24 cellular contexts compared by ENCODE assay signal in the genomic region with DNA sequence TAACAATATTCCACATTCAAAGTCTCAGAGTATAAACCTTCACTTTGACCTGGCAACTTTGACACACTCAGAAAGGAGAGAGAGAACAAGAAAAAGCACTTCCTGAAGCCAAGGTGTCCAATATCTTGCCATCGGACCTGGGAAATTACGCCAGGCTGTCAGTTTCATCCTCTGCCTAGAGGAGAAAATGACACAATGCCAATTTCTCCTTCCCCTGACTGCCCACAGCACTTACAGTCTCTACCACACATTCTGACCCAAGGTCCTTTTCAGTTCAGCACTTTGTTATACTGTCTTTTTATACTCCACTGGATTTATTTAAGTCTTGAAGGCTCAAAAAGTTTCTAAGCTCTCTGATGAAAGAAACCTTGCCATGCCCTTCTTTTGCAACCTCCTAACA.
DNase-seq lines count a peak whose midpoint lies in the region; ATAC-seq, FAIRE-seq and TF ChIP-seq lines count a peak whose summit lies in the region.
"Had no signal": no experiment of that assay in that cellular context is flagged by ENCODE, and none has a peak within 500 bp of the region (broad histone marks: within the 10 kb centered on the region; RNA-seq: fewer than 3 reads in every experiment).

No MANE protein-coding gene starts in this region.

- no peaks in the 10 kb centered on the region for H3K9me3 Mint-ChIP-seq in CD4-positive, alpha-beta T cell
- H3K9me3 Mint-ChIP-seq in CD8-positive, alpha-beta memory T cell: no peaks in the 10 kb centered on the region
- no peaks in the 10 kb centered on the region for H3K9me3 Mint-ChIP-seq in activated naive CD8-positive, alpha-beta T cell (ENCODE audit: low read depth)
- H3K9me3 Mint-ChIP-seq in naive thymus-derived CD4-positive, alpha-beta T cell: no peaks in the 10 kb centered on the region
- H3K9me3 Mint-ChIP-seq: activated T-cell treated with anti-CD3 and anti-CD28 coated beads, Interleukin-2, amount 50 U/mL, for 4 hours; IgD-negative memory B cell had no signal

- FAIRE-seq in GM19239 (lab: Jason Lieb, UNC): no peak
- FAIRE-seq: endometrium had no signal

- H4K20me1 ChIP-seq in PC-9 (ENCODE audit: insufficient read depth): no peaks in the 10 kb centered on the region

- H2AFZ ChIP-seq in PC-9: no peak overlapping the region

- no peak overlapping the region for H3K4me3 Mint-ChIP-seq in CD4-positive, alpha-beta T cell
- peak overlapping the region; percentile 24 to 88 (median 81) for H3K4me3 Mint-ChIP-seq in CD8-positive, alpha-beta memory T cell
- H3K4me3 Mint-ChIP-seq in activated naive CD8-positive, alpha-beta T cell: peak overlapping the region; percentile 75
- peak overlapping the region in 2 of 10 donors; percentile 0 to 34 for H3K4me3 Mint-ChIP-seq in naive thymus-derived CD4-positive, alpha-beta T cell
- H3K4me3 Mint-ChIP-seq: IgD-negative memory B cell had no signal

- no peaks in the 10 kb centered on the region for H3K36me3 ChIP-seq in CD8-positive, alpha-beta memory T cell (ENCODE audit: insufficient read depth, low read length)
- H3K36me3 ChIP-seq in naive thymus-derived CD4-positive, alpha-beta T cell (ENCODE audit: control insufficient read depth in 2 of 3, insufficient read depth in 3 of 3, low read length in 3 of 3): no peaks in the 10 kb centered on the region
- no peaks in the 10 kb centered on the region; the same call in 1 of the 2 replicates for H3K36me3 ChIP-seq in PC-9 (ENCODE audit: low read depth)
- H3K36me3 ChIP-seq: brain microvascular endothelial cell, colonic mucosa had no signal

- no peak overlapping the region for H3K4me2 ChIP-seq in PC-9
- H3K4me2 ChIP-seq: SK-N-SH, smooth muscle cell had no signal

- DNase-seq in CD4-positive, alpha-beta T cell: no peak
- no peak for DNase-seq in CD8-positive, alpha-beta memory T cell
- no peak for DNase-seq in naive thymus-derived CD4-positive, alpha-beta T cell
- DNase-seq in hypothalamus (lab: John Stamatoyannopoulos, UW) (no peak), GM19239 (ENCODE audit: insufficient read length, low spot score) (no peak), PC-9 (no peak)
- DNase-seq: activated T-cell treated with anti-CD3 and anti-CD28 coated beads, Interleukin-2, amount 50 U/mL, for 4 hours; brain microvascular endothelial cell; Calu3; colonic mucosa; EL; heart left ventricle; left lung; NCI-H1436 treated with DMSO at 0.1 percent for 48 hours; NCI-H2171 treated with DMSO at 0.1 percent for 48 hours; NCI-H526 treated with DMSO at 0.1 percent for 48 hours; SK-N-SH; stimulated activated CD4-positive, alpha-beta T cell treated with anti-CD3 and anti-CD28 coated beads, Interleukin-2, amount 100 ng/mL, for 48 hours had no signal

- H3K79me2 ChIP-seq in PC-9 (ENCODE audit: low read depth): no peaks in the 10 kb centered on the region

- no peak overlapping the region for H3K4me3 ChIP-seq in CD8-positive, alpha-beta memory T cell (ENCODE audit: low read length)
- no peak overlapping the region for H3K4me3 ChIP-seq in naive thymus-derived CD4-positive, alpha-beta T cell (ENCODE audit: low read length)
- no peak overlapping the region for H3K4me3 ChIP-seq in PC-9
- H3K4me3 ChIP-seq: colonic mucosa, heart left ventricle, left lung, smooth muscle cell had no signal

- no peaks in the 10 kb centered on the region; the same call in 1 of the 2 replicates for H3K9me2 ChIP-seq in PC-9 (ENCODE audit: insufficient read depth)
- H3K9me2 ChIP-seq: SK-N-SH had no signal

- H3K4me1 Mint-ChIP-seq in CD4-positive, alpha-beta T cell (ENCODE audit: low read depth): peaks cover 73% of the 10 kb centered on the region
- peaks cover 78 to 90% (median 81%) of the 10 kb centered on the region in 3 donors for H3K4me1 Mint-ChIP-seq in CD8-positive, alpha-beta memory T cell
- peaks cover 81% of the 10 kb centered on the region for H3K4me1 Mint-ChIP-seq in activated naive CD8-positive, alpha-beta T cell (ENCODE audit: low read depth)
- peaks cover 11 to 80% (median 50%) of the 10 kb centered on the region in 7 donors for H3K4me1 Mint-ChIP-seq in naive thymus-derived CD4-positive, alpha-beta T cell

- no peaks in the 10 kb centered on the region for H3K27me3 Mint-ChIP-seq in CD4-positive, alpha-beta T cell
- H3K27me3 Mint-ChIP-seq in CD8-positive, alpha-beta memory T cell: no peaks in the 10 kb centered on the region
- H3K27me3 Mint-ChIP-seq in activated naive CD8-positive, alpha-beta T cell: no peaks in the 10 kb centered on the region
- H3K27me3 Mint-ChIP-seq in naive thymus-derived CD4-positive, alpha-beta T cell: no peaks in the 10 kb centered on the region
- H3K27me3 Mint-ChIP-seq: IgD-negative memory B cell had no signal

- peaks cover 50% of the 10 kb centered on the region for H3K4me1 ChIP-seq in CD8-positive, alpha-beta memory T cell (ENCODE audit: insufficient read depth, low read length)
- H3K4me1 ChIP-seq in naive thymus-derived CD4-positive, alpha-beta T cell (ENCODE audit: control insufficient read depth in 2 of 2, insufficient read depth in 2 of 2, low read length in 2 of 2): peaks cover 4 to 60% of the 10 kb centered on the region in 2 donors
- H3K4me1 ChIP-seq in PC-9 (replicated peaks; ENCODE audit: insufficient read depth): no peaks in the 10 kb centered on the region
- H3K4me1 ChIP-seq: colonic mucosa had no signal

- no peak for ATAC-seq in CD4-positive, alpha-beta T cell (ENCODE audit: poor library complexity)
- no peak for ATAC-seq in naive thymus-derived CD4-positive, alpha-beta T cell
- ATAC-seq in HG03378 (IDR thresholded peaks at IDR 0.05; ENCODE audit: unreplicated experiment): no peak
- ATAC-seq: activated T-cell treated with anti-CD3 and anti-CD28 coated beads, Interleukin-2, amount 50 U/mL, for 4 hours; left lung had no signal

- BruUV-seq in PC-9 (replicated peaks; lab: Mats Ljungman, UMichigan): no TSS peak

- intact Hi-C loops in CD4-positive, alpha-beta T cell (cut with DNase I, micrococcal nuclease): no loop called here
- intact Hi-C loops in naive thymus-derived CD4-positive, alpha-beta T cell (cut with micrococcal nuclease): loop anchor here in 1 of 2 donors (10.0 kb wide), 1 partner anchor 364 kb away; a partner anchor contains a TSS
- intact Hi-C loops in PC-9 (cut with micrococcal nuclease; ENCODE audit: unreplicated experiment): no loop called here

- H3K27me3 ChIP-seq in CD4-positive, alpha-beta T cell (ENCODE audit: control insufficient read depth, insufficient read depth, low read length): no peaks in the 10 kb centered on the region
- no peaks in the 10 kb centered on the region for H3K27me3 ChIP-seq in CD8-positive, alpha-beta memory T cell (ENCODE audit: insufficient read depth, low read length, poor library complexity, severe bottlenecking)
- no peaks in the 10 kb centered on the region for H3K27me3 ChIP-seq in naive thymus-derived CD4-positive, alpha-beta T cell (ENCODE audit: control insufficient read depth in 2 of 2, insufficient read depth in 2 of 2, low read length in 2 of 2)
- no peaks in the 10 kb centered on the region for H3K27me3 ChIP-seq in PC-9 (ENCODE audit: insufficient read depth, low read depth)
- H3K27me3 ChIP-seq: brain microvascular endothelial cell, colonic mucosa, heart left ventricle, left lung had no signal

- no peak overlapping the region for H3K27ac ChIP-seq in CD4-positive, alpha-beta T cell (ENCODE audit: low read depth, low read length)
- no peak overlapping the region for H3K27ac ChIP-seq in CD8-positive, alpha-beta memory T cell (ENCODE audit: low read depth, low read length)
- H3K27ac ChIP-seq in naive thymus-derived CD4-positive, alpha-beta T cell (ENCODE audit: low read depth, low read length): no peak overlapping the region
- no peak overlapping the region for H3K27ac ChIP-seq in PC-9
- H3K27ac ChIP-seq: brain microvascular endothelial cell, colonic mucosa, left lung, RWPE1 had no signal

- TF ChIP-seq CTCF in CD4-positive, alpha-beta T cell (IDR thresholded peaks at IDR 0.05): no peak
- no peak for TF ChIP-seq CTCF in PC-9 (conservative IDR thresholded peaks at IDR 0.05)

- POLR2A ChIA-PET in CD4-positive, alpha-beta T cell (lab: Charles Lee): interaction anchor here (1.8 kb wide), 1 partner anchor 273 kb away, joined by 4 read pairs; a partner anchor contains a TSS
- POLR2A ChIA-PET in CD8-positive, alpha-beta memory T cell (lab: Charles Lee): interaction anchor here (1.0 kb wide), 1 partner anchor 15 kb away, joined by 3 read pairs; no protein-coding TSS in a partner anchor
- POLR2A ChIA-PET in naive thymus-derived CD4-positive, alpha-beta T cell (lab: Charles Lee): no interaction called here
- POLR2A ChIA-PET in PC-9 (lab: Charles Lee; ENCODE audit: unreplicated experiment): no interaction called here

- H3K27ac Mint-ChIP-seq in CD4-positive, alpha-beta T cell: peak overlapping the region; percentile 88
- H3K27ac Mint-ChIP-seq in CD8-positive, alpha-beta memory T cell: peak overlapping the region; percentile 89 to 98 (median 94)
- H3K27ac Mint-ChIP-seq in activated naive CD8-positive, alpha-beta T cell: peak overlapping the region; percentile 87
- peak overlapping the region in 8 of 9 donors; percentile 11 to 73 (median 36) for H3K27ac Mint-ChIP-seq in naive thymus-derived CD4-positive, alpha-beta T cell

- CTCF ChIA-PET in CD4-positive, alpha-beta T cell (lab: Charles Lee): interaction anchor here (1.3 to 1.5 kb wide), 3 partner anchors 23 to 79 kb away, joined by 4 read pairs; no protein-coding TSS in a partner anchor
- CTCF ChIA-PET in CD8-positive, alpha-beta memory T cell (lab: Charles Lee): interaction anchor here (1.2 to 1.9 kb wide), 2 partner anchors 15 to 22 kb away, joined by 3 to 5 read pairs; no protein-coding TSS in a partner anchor
- CTCF ChIA-PET in naive thymus-derived CD4-positive, alpha-beta T cell (lab: Charles Lee): interaction anchor here (1.1 kb wide), 1 partner anchor 94 kb away, joined by 4 read pairs; no protein-coding TSS in a partner anchor
- CTCF ChIA-PET in PC-9 (lab: Charles Lee): no interaction called here

- H3K9me3 ChIP-seq in CD4-positive, alpha-beta T cell (ENCODE audit: control insufficient read depth, low read length): no peaks in the 10 kb centered on the region
- no peaks in the 10 kb centered on the region for H3K9me3 ChIP-seq in CD8-positive, alpha-beta memory T cell (ENCODE audit: low read length)
- no peaks in the 10 kb centered on the region for H3K9me3 ChIP-seq in naive thymus-derived CD4-positive, alpha-beta T cell (ENCODE audit: control insufficient read depth in 2 of 3, low read length in 3 of 3)
- H3K9me3 ChIP-seq in PC-9 (ENCODE audit: insufficient read depth, low read depth): no peaks in the 10 kb centered on the region
- H3K9me3 ChIP-seq: colonic mucosa, heart left ventricle, left lung, SK-N-SH had no signal

- H3F3A ChIP-seq in PC-9 (ENCODE audit: insufficient read depth, low read depth): no peaks in the 10 kb centered on the region

- H3K36me3 Mint-ChIP-seq in CD4-positive, alpha-beta T cell (ENCODE audit: low read depth): peaks cover 1% of the 10 kb centered on the region
- peaks cover under 1 to 21% (median 4%) of the 10 kb centered on the region in 3 donors for H3K36me3 Mint-ChIP-seq in CD8-positive, alpha-beta memory T cell
- peaks cover 11% of the 10 kb centered on the region for H3K36me3 Mint-ChIP-seq in activated naive CD8-positive, alpha-beta T cell
- H3K36me3 Mint-ChIP-seq in naive thymus-derived CD4-positive, alpha-beta T cell: peaks cover 0 to 55% (median 5%) of the 10 kb centered on the region in 5 donors

Comparison
In these comparisons a context has a peak if more than half of its experiments do, and no peak if none do; other contexts are left out.
1. H3K27ac Mint-ChIP-seq: peak in every context shown above with its lines; median percentile 94 in CD8-positive, alpha-beta memory T cell; 88 in CD4-positive, alpha-beta T cell; 87 in activated naive CD8-positive, alpha-beta T cell; 36 in naive thymus-derived CD4-positive, alpha-beta T cell.
2. POLR2A ChIA-PET loops: an anchor here in CD4-positive, alpha-beta T cell (1.8 kb wide) and CD8-positive, alpha-beta memory T cell (1.0 kb wide); none called in naive thymus-derived CD4-positive, alpha-beta T cell and PC-9.